Comparison of ENCODE assay signal across 1 cellular context in the genomic region with DNA sequence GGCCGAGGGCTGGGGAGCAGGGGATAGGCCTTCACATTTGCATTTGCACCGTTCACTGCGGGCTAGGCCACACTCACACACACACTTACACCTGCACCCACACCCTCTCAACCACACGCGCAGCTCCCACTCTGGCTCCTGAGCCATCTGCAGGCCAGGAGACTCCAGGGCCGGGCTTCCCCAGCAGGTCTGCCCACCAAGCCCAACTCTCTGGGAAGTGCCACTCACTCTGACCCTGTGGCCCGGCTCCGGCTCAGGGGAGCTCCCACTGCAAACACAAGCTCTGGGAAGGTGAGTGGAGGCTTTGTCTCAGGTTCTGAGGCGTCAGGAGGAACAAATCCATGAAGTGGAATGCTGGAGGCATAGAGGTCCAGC.
TF ChIP-seq lines count a peak whose summit lies in the region.

No MANE protein-coding gene starts in this region.

TF ChIP-seq in WTC11, 78 proteins besides CTCF, POLR2A, EP300 and RAD21 (continued from another document):
- TF ChIP-seq GRHL2 (CRISPR knock-in tag; IDR thresholded peaks at IDR 0.05; ENCODE audit: insufficient replicate concordance, severe bottlenecking) (no peak), SP1 (CRISPR knock-in tag; conservative IDR thresholded peaks at IDR 0.05) (no peak), TCF7 (CRISPR knock-in tag; IDR thresholded peaks at IDR 0.05; ENCODE audit: low read depth) (no peak), NR1H2 (CRISPR knock-in tag; IDR thresholded peaks at IDR 0.05) (no peak)
- TF ChIP-seq, protein P1, sequence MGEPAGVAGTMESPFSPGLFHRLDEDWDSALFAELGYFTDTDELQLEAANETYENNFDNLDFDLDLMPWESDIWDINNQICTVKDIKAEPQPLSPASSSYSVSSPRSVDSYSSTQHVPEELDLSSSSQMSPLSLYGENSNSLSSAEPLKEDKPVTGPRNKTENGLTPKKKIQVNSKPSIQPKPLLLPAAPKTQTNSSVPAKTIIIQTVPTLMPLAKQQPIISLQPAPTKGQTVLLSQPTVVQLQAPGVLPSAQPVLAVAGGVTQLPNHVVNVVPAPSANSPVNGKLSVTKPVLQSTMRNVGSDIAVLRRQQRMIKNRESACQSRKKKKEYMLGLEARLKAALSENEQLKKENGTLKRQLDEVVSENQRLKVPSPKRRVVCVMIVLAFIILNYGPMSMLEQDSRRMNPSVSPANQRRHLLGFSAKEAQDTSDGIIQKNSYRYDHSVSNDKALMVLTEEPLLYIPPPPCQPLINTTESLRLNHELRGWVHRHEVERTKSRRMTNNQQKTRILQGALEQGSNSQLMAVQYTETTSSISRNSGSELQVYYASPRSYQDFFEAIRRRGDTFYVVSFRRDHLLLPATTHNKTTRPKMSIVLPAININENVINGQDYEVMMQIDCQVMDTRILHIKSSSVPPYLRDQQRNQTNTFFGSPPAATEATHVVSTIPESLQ (CRISPR knock-in tag; IDR thresholded peaks at IDR 0.05) = no peak
- TF ChIP-seq, protein P2, sequence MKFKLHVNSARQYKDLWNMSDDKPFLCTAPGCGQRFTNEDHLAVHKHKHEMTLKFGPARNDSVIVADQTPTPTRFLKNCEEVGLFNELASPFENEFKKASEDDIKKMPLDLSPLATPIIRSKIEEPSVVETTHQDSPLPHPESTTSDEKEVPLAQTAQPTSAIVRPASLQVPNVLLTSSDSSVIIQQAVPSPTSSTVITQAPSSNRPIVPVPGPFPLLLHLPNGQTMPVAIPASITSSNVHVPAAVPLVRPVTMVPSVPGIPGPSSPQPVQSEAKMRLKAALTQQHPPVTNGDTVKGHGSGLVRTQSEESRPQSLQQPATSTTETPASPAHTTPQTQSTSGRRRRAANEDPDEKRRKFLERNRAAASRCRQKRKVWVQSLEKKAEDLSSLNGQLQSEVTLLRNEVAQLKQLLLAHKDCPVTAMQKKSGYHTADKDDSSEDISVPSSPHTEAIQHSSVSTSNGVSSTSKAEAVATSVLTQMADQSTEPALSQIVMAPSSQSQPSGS (CRISPR knock-in tag; IDR thresholded peaks at IDR 0.05; ENCODE audit: borderline replicate concordance, low read depth) = no peak
